Comparison of ENCODE assay signal across 24 cellular contexts in the genomic region with DNA sequence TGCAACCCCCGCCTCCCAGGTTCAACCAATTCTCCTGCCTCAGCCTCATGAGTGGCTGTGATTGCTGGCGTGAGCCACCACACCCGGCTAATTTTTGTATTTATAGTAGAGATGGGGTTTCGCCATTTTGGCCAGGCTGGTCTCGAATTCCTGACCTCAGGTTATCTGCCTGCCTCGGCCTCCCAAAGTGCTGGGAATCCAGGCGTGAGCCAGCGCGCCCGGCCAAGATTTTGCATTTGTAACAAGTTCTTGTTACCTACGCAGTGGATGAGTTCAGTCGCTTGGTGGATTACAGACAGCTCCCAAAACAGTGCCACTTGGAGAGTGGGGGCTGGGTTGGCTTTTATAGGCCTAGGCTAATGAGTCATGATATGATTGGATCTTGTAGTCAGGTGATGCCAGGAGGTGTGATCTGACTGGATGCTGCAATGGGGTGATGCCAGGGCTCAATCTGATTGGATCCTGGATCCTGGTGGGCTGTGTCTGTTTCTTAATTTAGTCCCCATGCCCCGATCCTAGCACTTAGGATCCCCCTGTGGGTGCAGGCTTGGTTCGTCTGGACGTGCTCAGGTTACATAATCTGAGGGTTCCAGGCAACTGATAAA. TPM values are rescaled to one million over a fixed set of nuclear protein-coding genes. Genes with fewer than 3 reads are reported as not detected.
DNase-seq lines count a peak whose midpoint lies in the region; ATAC-seq, FAIRE-seq and TF ChIP-seq lines count a peak whose summit lies in the region.
"Had no signal": no experiment of that assay in that cellular context is flagged by ENCODE, and none has a peak within 500 bp of the region (broad histone marks: within the 10 kb centered on the region; RNA-seq: fewer than 3 reads in every experiment).

No MANE protein-coding gene starts in this region.

- no peaks in the 10 kb centered on the region for H3K79me2 ChIP-seq in hepatocyte

- H3K9me3 Mint-ChIP-seq in Caco-2 (ENCODE audit: unreplicated experiment) = peaks cover 9% of the 10 kb centered on the region

- no peak for TF ChIP-seq RAD21 in A549 (conservative IDR thresholded peaks at IDR 0.05 in 1 of 2, IDR thresholded peaks at IDR 0.05 in 1 of 2)

- H3K4me1 Mint-ChIP-seq in Caco-2 (ENCODE audit: low read depth, unreplicated experiment) = peaks cover 26% of the 10 kb centered on the region

- DNase-seq in A549 (ENCODE audit: low read depth in 1 of 2, low spot score in 1 of 2) (peak in 1 of 2 experiments; percentile 60), Caco-2 (no peak), NT2/D1 (ENCODE audit: low read depth, low spot score) (peak; percentile 48), iPS DF 19.7 (ENCODE audit: low read depth, low spot score) (peak; percentile 48), hepatocyte (ENCODE audit: low spot score) (no peak), Right ventricle myocardium superior (no peak), dermis blood vessel endothelial cell (no peak)
- DNase-seq: activated CD4-positive, alpha-beta memory T cell treated with anti-CD3 and anti-CD28 coated beads for 36 hours; activated naive CD4-positive, alpha-beta T cell treated with anti-CD3 and anti-CD28 coated beads for 36 hours; central memory CD4-positive, alpha-beta T cell; foreskin melanocyte; hippocampal formation; KG1; NCI-H1092; NCI-H2081; NCI-H526 treated with DMSO at 0.1 percent for 48 hours; occipital lobe; PC-3; retina had no signal

- H2AFZ ChIP-seq in hepatocyte = no peak overlapping the region

- H3K27ac ChIP-seq in A549 = no peak overlapping the region
- no peak overlapping the region for H3K27ac ChIP-seq in hepatocyte
- H3K27ac ChIP-seq: VCaP had no signal

- TF ChIP-seq CTCF in A549 (IDR thresholded peaks at IDR 0.05) = no peak
- no peak for TF ChIP-seq CTCF in Caco-2 (IDR thresholded peaks at IDR 0.05; ENCODE audit: insufficient read depth in 1 of 2, low read depth in 1 of 2, low read length in 1 of 2, severe bottlenecking in 1 of 2, unreplicated experiment in 1 of 2)
- TF ChIP-seq CTCF in hepatocyte (IDR thresholded peaks at IDR 0.05; ENCODE audit: poor library complexity) = no peak

- H3K27me3 Mint-ChIP-seq in Caco-2 (ENCODE audit: insufficient read depth, unreplicated experiment) = no peaks in the 10 kb centered on the region
- H3K27me3 Mint-ChIP-seq: activated CD4-positive, alpha-beta memory T cell treated with anti-CD3 and anti-CD28 coated beads for 36 hours had no signal

- peak overlapping the region; percentile 39 for H3K27ac Mint-ChIP-seq in Caco-2 (ENCODE audit: unreplicated experiment)
- H3K27ac Mint-ChIP-seq: activated CD4-positive, alpha-beta memory T cell treated with anti-CD3 and anti-CD28 coated beads for 36 hours; activated naive CD4-positive, alpha-beta T cell treated with anti-CD3 and anti-CD28 coated beads for 36 hours; T-helper 1 cell treated with Interleukin-12 subunit alpha and Interleukin-12 subunit beta and Interleukin-4 antibody, amounts not matched to agents 30 μg/mL and 1 μg/mL, for 36 hours had no signal

- H3K4me1 ChIP-seq in A549 = no peaks in the 10 kb centered on the region
- H3K4me1 ChIP-seq in Caco-2 = peaks cover 44% of the 10 kb centered on the region
- H3K4me1 ChIP-seq in NT2/D1 (ENCODE audit: insufficient read depth, insufficient read length) = peaks cover 5% of the 10 kb centered on the region
- H3K4me1 ChIP-seq in hepatocyte (ENCODE audit: insufficient read depth) = peaks cover 4% of the 10 kb centered on the region

- intact Hi-C loops in Caco-2 (cut with micrococcal nuclease; ENCODE audit: unreplicated experiment) = no loop called here
- intact Hi-C loops in Right ventricle myocardium superior (cut with DNase I) = no loop called here

- FAIRE-seq in A549 (lab: Jason Lieb, UNC) = no peak
- FAIRE-seq: GM18507 had no signal

- H3K4me2 ChIP-seq in A549 (no peak overlapping the region), hepatocyte (no peak overlapping the region)

- H3K9ac ChIP-seq in NT2/D1 (ENCODE audit: insufficient read length, low read depth) = no peak overlapping the region

- no peak for TF ChIP-seq EP300 in A549 (IDR thresholded peaks at IDR 0.05)

- H3K27me3 ChIP-seq in Caco-2 (replicated peaks; ENCODE audit: control insufficient read depth, insufficient read depth, low read length) (no peaks in the 10 kb centered on the region), NT2/D1 (ENCODE audit: insufficient read depth, insufficient read length) (no peaks in the 10 kb centered on the region), hepatocyte (no peaks in the 10 kb centered on the region)

- H3K9me2 ChIP-seq in hepatocyte (replicated peaks; ENCODE audit: insufficient read depth) = no peaks in the 10 kb centered on the region

- POLR2A ChIA-PET in A549 (lab: Yijun Ruan, JAX) (interaction anchor here (0.6 kb wide), 1 partner anchor 1971 kb away, joined by 3 read pairs; no protein-coding TSS in a partner anchor), Caco-2 (lab: Charles Lee) (no interaction called here)

- H3K36me3 Mint-ChIP-seq in Caco-2 (ENCODE audit: insufficient read depth, unreplicated experiment) = peaks cover 40% of the 10 kb centered on the region
- H3K36me3 Mint-ChIP-seq: activated CD4-positive, alpha-beta memory T cell treated with anti-CD3 and anti-CD28 coated beads for 36 hours had no signal

- 72% methylated on average over 15 of the region's 15 CpGs for WGBS in A549 (ENCODE audit: missing lambda C conversion rate)
- WGBS in hepatocyte (ENCODE audit: low lambda C conversion rate, missing lambda C conversion rate) = 93% methylated on average over 15 of the region's 15 CpGs

- CTCF ChIA-PET in A549 (lab: Yijun Ruan, JAX) = no interaction called here
- CTCF ChIA-PET in Caco-2 (lab: Charles Lee) = no interaction called here

- H3K4me3 ChIP-seq in A549 = no peak overlapping the region
- H3K4me3 ChIP-seq in Caco-2 (ENCODE audit: low read depth, low read length) = no peak overlapping the region
- H3K4me3 ChIP-seq in NT2/D1 (ENCODE audit: insufficient read length, low read depth) = no peak overlapping the region
- no peak overlapping the region for H3K4me3 ChIP-seq in hepatocyte
- H3K4me3 ChIP-seq: lung had no signal

- TF ChIP-seq POLR2A in A549 (IDR thresholded peaks at IDR 0.05; ENCODE audit: low read length) = no peak

- no peaks in the 10 kb centered on the region for H4K20me1 ChIP-seq in hepatocyte (ENCODE audit: insufficient read depth, poor library complexity, severe bottlenecking)

- BruUV-seq in Caco-2 (replicated peaks; lab: Mats Ljungman, UMichigan) = no TSS peak

- no peaks in the 10 kb centered on the region for H3K36me3 ChIP-seq in Caco-2 (ENCODE audit: control insufficient read depth, insufficient read depth, low read length)
- H3K36me3 ChIP-seq in NT2/D1 (ENCODE audit: insufficient read depth, insufficient read length, low read length) = no peaks in the 10 kb centered on the region
- H3K36me3 ChIP-seq in hepatocyte (replicated peaks; ENCODE audit: insufficient read depth, low read depth) = no peaks in the 10 kb centered on the region

- no peak overlapping the region for H3K4me3 Mint-ChIP-seq in Caco-2 (ENCODE audit: unreplicated experiment)
- H3K4me3 Mint-ChIP-seq: activated CD4-positive, alpha-beta memory T cell treated with anti-CD3 and anti-CD28 coated beads for 36 hours; activated naive CD4-positive, alpha-beta T cell treated with anti-CD3 and anti-CD28 coated beads for 36 hours; T-helper 1 cell treated with Interleukin-12 subunit alpha and Interleukin-12 subunit beta and Interleukin-4 antibody, amounts not matched to agents 30 μg/mL and 1 μg/mL, for 36 hours had no signal

- ATAC-seq in A549 = peak in 1 of 2 experiments; percentile 62; a peak in 3 of 6 replicates
- no peak for ATAC-seq in Right ventricle myocardium superior (ENCODE audit: poor library complexity)
- no peak for ATAC-seq in GM18502 (IDR thresholded peaks at IDR 0.05; ENCODE audit: poor library complexity, unreplicated experiment)
- ATAC-seq: PC-3 had no signal

- no peaks in the 10 kb centered on the region; the same call in 2 of the 3 replicates for H3K9me3 ChIP-seq in A549
- peaks cover 12% of the 10 kb centered on the region; the same call in 1 of the 2 replicates for H3K9me3 ChIP-seq in Caco-2
- peaks cover 4% of the 10 kb centered on the region; the same call in 1 of the 2 replicates for H3K9me3 ChIP-seq in NT2/D1 (ENCODE audit: insufficient read depth, low read length)
- no peaks in the 10 kb centered on the region for H3K9me3 ChIP-seq in hepatocyte (ENCODE audit: low read depth)

TF ChIP-seq in A549, 52 proteins besides CTCF, POLR2A, EP300 and RAD21 (continues in another document):
- TF ChIP-seq CEBPB (IDR thresholded peaks at IDR 0.05) (no peak), FOSL2 (IDR thresholded peaks at IDR 0.05) (no peak), FOSL2 (CRISPR knock-in tag; IDR thresholded peaks at IDR 0.05) (0 out of 2 replicates have a peak, but pooled peaks have one; percentile 14), RARB (CRISPR knock-in tag; IDR thresholded peaks at IDR 0.05) (no peak)

RNA-seq across cellular contexts. Expression of a gene that starts 20.3 kb away (rescaled TPM):
- 57.1 and 101 TPM in 2 replicates for polyA plus RNA-seq in A549 (2011; rRNA removed)
- polyA plus RNA-seq in A549 (2012; cell fraction: cytosol; rRNA removed) = 41.1 and 44.5 TPM in 2 replicates
- 15.7 and 19.4 TPM in 2 replicates for polyA plus RNA-seq in A549 (2012; cell fraction: nucleus; rRNA removed)
- polyA plus RNA-seq in A549 (2017; fragmentation: RNase III; extraction: RNeasy Plus Mini Kit Qiagen cat#74134 plus additional on column Dnase treatment) = 80.2 to 97.7 TPM (median 82.7 TPM) in 3 replicates
- 9.4 and 11.1 TPM in 2 replicates for polyA minus RNA-seq in A549 (2011; rRNA and poly(A)+ RNA removed)
- 130 and 143 TPM in 2 replicates for total RNA-seq in Caco-2 (2022)
- total RNA-seq in hepatocyte = 85.1 and 87.7 TPM in 2 replicates
- 116 and 118 TPM in 2 replicates for polyA plus RNA-seq in hepatocyte
- total RNA-seq in Right ventricle myocardium superior = 180 TPM
- total RNA-seq in dermis blood vessel endothelial cell = 106 and 125 TPM in 2 replicates

RNA-seq across cellular contexts. Expression of a gene that starts 21.5 kb away (rescaled TPM):
- 22.8 and 26.9 TPM in 2 replicates for polyA plus RNA-seq in A549 (2011; rRNA removed)
- polyA plus RNA-seq in A549 (2012; cell fraction: cytosol; rRNA removed) = 9.4 and 9.7 TPM in 2 replicates
- polyA plus RNA-seq in A549 (2012; cell fraction: nucleus; rRNA removed) = 9.1 and 11.2 TPM in 2 replicates
- polyA plus RNA-seq in A549 (2017; fragmentation: RNase III; extraction: RNeasy Plus Mini Kit Qiagen cat#74134 plus additional on column Dnase treatment) = 15.3 to 15.9 TPM (median 15.6 TPM) in 3 replicates
- polyA minus RNA-seq in A549 (2011; rRNA and poly(A)+ RNA removed) = 22.6 and 25.7 TPM in 2 replicates
- 25.6 and 26.9 TPM in 2 replicates for total RNA-seq in Caco-2 (2022)
- 18.5 and 19.8 TPM in 2 replicates for total RNA-seq in hepatocyte
- polyA plus RNA-seq in hepatocyte = 13.8 and 19.6 TPM in 2 replicates
- 10.0 TPM for total RNA-seq in Right ventricle myocardium superior
- 18.9 and 20.3 TPM in 2 replicates for total RNA-seq in dermis blood vessel endothelial cell

RNA-seq across cellular contexts. Expression of a gene that starts 54.1 kb away (rescaled TPM):
- polyA plus RNA-seq in A549 (2011; rRNA removed) = 128 and 139 TPM in 2 replicates
- polyA plus RNA-seq in A549 (2012; cell fraction: cytosol; rRNA removed) = 169 and 196 TPM in 2 replicates
- 106 and 138 TPM in 2 replicates for polyA plus RNA-seq in A549 (2012; cell fraction: nucleus; rRNA removed)
- 53.7 to 57.4 TPM (median 55.3 TPM) in 3 replicates for polyA plus RNA-seq in A549 (2017; fragmentation: RNase III; extraction: RNeasy Plus Mini Kit Qiagen cat#74134 plus additional on column Dnase treatment)
- polyA minus RNA-seq in A549 (2011; rRNA and poly(A)+ RNA removed) = 304 and 345 TPM in 2 replicates
- total RNA-seq in Caco-2 (2022) = 98.0 and 99.7 TPM in 2 replicates
- total RNA-seq in hepatocyte = 80.3 and 82.2 TPM in 2 replicates
- 86.9 and 91.5 TPM in 2 replicates for polyA plus RNA-seq in hepatocyte
- total RNA-seq in Right ventricle myocardium superior = 37.1 TPM
- total RNA-seq in dermis blood vessel endothelial cell = 92.6 and 97.2 TPM in 2 replicates

Comparison
In these comparisons a context has a peak if more than half of its experiments do, and no peak if none do; other contexts are left out.
1. DNase-seq: peak in NT2/D1 (single experiment) and iPS DF 19.7 (single experiment); none in Caco-2 (0 of 2), hepatocyte (single experiment), Right ventricle myocardium superior (single experiment) and dermis blood vessel endothelial cell (single experiment).